1 cellular context compared by ENCODE assay signal in the genomic region with DNA sequence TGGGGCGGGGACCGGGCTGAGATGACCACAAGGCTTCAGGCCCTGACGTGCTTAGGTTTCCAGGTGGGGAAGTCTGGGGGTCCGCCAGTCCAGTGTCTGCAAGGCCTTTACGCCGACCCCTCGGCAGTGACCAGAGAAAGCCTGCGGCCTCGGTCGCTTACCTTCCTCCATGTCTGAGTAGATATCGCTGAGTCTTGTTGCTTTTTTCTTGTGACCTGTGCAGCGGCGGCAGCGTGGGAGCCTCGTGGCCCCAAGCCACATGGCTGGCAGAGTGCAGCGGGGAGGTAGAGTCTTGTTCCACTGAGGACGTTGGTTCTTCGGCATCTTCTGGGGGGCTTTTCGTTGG.
TF ChIP-seq lines count a peak whose summit lies in the region.

No MANE protein-coding gene starts in this region.

TF ChIP-seq in GM12878, 131 proteins besides CTCF, POLR2A, EP300 and RAD21:
- TF ChIP-seq CHD4 (IDR thresholded peaks at IDR 0.05) (no peak), SUPT20H (IDR thresholded peaks at IDR 0.05; ENCODE audit: borderline replicate concordance, control insufficient read depth, low read depth, low read length) (no peak), IKZF2 (IDR thresholded peaks at IDR 0.05) (no peak), PML (IDR thresholded peaks at IDR 0.05; ENCODE audit: low read length) (peak; percentile 9; the same call in 1 of the 2 replicates), KLF5 (IDR thresholded peaks at IDR 0.05; ENCODE audit: partially characterized antibody) (peak; percentile 6), CBX5 (IDR thresholded peaks at IDR 0.05; ENCODE audit: low read depth) (no peak), BACH1 (IDR thresholded peaks at IDR 0.05; ENCODE audit: borderline replicate concordance) (no peak), TCF12 (IDR thresholded peaks at IDR 0.05; ENCODE audit: low read depth, low read length) (no peak), SMAD5 (IDR thresholded peaks at IDR 0.05; ENCODE audit: low read depth) (no peak), ATF7 (IDR thresholded peaks at IDR 0.05; ENCODE audit: low read depth) (no peak), FOXK2 (IDR thresholded peaks at IDR 0.05) (no peak), HDAC6 (IDR thresholded peaks at IDR 0.05; ENCODE audit: unreplicated experiment) (no peak), GATAD2B (conservative IDR thresholded peaks at IDR 0.05; ENCODE audit: low read depth) (no peak), ZZZ3 (IDR thresholded peaks at IDR 0.05; ENCODE audit: control insufficient read depth, insufficient read length, low read depth) (no peak), ZNF622 (IDR thresholded peaks at IDR 0.05) (no peak), MYC (IDR thresholded peaks at IDR 0.05; ENCODE audit: insufficient read depth, insufficient read length, insufficient replicate concordance, low read length, severe bottlenecking) (peak; percentile 76), LARP7 (IDR thresholded peaks at IDR 0.05) (0 out of 2 replicates have a peak, but pooled peaks have one; percentile 57), MTA3 (IDR thresholded peaks at IDR 0.05; ENCODE audit: borderline replicate concordance, low read length) (0 out of 2 replicates have a peak, but pooled peaks have one; percentile 13), BRCA1 (IDR thresholded peaks at IDR 0.05; ENCODE audit: low read depth, low read length) (no peak), NBN (IDR thresholded peaks at IDR 0.05) (0 out of 2 replicates have a peak, but pooled peaks have one; percentile 38)
- TF ChIP-seq, protein P1, sequence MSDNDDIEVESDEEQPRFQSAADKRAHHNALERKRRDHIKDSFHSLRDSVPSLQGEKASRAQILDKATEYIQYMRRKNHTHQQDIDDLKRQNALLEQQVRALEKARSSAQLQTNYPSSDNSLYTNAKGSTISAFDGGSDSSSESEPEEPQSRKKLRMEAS (IDR thresholded peaks at IDR 0.05; ENCODE audit: low read depth, low read length): no peak
- TF ChIP-seq, protein P2, sequence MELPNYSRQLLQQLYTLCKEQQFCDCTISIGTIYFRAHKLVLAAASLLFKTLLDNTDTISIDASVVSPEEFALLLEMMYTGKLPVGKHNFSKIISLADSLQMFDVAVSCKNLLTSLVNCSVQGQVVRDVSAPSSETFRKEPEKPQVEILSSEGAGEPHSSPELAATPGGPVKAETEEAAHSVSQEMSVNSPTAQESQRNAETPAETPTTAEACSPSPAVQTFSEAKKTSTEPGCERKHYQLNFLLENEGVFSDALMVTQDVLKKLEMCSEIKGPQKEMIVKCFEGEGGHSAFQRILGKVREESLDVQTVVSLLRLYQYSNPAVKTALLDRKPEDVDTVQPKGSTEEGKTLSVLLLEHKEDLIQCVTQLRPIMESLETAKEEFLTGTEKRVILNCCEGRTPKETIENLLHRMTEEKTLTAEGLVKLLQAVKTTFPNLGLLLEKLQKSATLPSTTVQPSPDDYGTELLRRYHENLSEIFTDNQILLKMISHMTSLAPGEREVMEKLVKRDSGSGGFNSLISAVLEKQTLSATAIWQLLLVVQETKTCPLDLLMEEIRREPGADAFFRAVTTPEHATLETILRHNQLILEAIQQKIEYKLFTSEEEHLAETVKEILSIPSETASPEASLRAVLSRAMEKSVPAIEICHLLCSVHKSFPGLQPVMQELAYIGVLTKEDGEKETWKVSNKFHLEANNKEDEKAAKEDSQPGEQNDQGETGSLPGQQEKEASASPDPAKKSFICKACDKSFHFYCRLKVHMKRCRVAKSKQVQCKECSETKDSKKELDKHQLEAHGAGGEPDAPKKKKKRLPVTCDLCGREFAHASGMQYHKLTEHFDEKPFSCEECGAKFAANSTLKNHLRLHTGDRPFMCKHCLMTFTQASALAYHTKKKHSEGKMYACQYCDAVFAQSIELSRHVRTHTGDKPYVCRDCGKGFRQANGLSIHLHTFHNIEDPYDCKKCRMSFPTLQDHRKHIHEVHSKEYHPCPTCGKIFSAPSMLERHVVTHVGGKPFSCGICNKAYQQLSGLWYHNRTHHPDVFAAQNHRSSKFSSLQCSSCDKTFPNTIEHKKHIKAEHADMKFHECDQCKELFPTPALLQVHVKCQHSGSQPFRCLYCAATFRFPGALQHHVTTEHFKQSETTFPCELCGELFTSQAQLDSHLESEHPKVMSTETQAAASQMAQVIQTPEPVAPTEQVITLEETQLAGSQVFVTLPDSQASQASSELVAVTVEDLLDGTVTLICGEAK (IDR thresholded peaks at IDR 0.05; ENCODE audit: borderline replicate concordance): no peak
- TF ChIP-seq, protein P3, sequence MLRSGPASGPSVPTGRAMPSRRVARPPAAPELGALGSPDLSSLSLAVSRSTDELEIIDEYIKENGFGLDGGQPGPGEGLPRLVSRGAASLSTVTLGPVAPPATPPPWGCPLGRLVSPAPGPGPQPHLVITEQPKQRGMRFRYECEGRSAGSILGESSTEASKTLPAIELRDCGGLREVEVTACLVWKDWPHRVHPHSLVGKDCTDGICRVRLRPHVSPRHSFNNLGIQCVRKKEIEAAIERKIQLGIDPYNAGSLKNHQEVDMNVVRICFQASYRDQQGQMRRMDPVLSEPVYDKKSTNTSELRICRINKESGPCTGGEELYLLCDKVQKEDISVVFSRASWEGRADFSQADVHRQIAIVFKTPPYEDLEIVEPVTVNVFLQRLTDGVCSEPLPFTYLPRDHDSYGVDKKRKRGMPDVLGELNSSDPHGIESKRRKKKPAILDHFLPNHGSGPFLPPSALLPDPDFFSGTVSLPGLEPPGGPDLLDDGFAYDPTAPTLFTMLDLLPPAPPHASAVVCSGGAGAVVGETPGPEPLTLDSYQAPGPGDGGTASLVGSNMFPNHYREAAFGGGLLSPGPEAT (IDR thresholded peaks at IDR 0.05; ENCODE audit: low read depth): 0 out of 2 replicates have a peak, but pooled peaks have one; percentile 4
- TF ChIP-seq, protein P4, sequence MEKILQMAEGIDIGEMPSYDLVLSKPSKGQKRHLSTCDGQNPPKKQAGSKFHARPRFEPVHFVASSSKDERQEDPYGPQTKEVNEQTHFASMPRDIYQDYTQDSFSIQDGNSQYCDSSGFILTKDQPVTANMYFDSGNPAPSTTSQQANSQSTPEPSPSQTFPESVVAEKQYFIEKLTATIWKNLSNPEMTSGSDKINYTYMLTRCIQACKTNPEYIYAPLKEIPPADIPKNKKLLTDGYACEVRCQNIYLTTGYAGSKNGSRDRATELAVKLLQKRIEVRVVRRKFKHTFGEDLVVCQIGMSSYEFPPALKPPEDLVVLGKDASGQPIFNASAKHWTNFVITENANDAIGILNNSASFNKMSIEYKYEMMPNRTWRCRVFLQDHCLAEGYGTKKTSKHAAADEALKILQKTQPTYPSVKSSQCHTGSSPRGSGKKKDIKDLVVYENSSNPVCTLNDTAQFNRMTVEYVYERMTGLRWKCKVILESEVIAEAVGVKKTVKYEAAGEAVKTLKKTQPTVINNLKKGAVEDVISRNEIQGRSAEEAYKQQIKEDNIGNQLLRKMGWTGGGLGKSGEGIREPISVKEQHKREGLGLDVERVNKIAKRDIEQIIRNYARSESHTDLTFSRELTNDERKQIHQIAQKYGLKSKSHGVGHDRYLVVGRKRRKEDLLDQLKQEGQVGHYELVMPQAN (conservative IDR thresholded peaks at IDR 0.05): peak; percentile 69; the same call in 1 of the 2 replicates
- TF ChIP-seq, protein P5, sequence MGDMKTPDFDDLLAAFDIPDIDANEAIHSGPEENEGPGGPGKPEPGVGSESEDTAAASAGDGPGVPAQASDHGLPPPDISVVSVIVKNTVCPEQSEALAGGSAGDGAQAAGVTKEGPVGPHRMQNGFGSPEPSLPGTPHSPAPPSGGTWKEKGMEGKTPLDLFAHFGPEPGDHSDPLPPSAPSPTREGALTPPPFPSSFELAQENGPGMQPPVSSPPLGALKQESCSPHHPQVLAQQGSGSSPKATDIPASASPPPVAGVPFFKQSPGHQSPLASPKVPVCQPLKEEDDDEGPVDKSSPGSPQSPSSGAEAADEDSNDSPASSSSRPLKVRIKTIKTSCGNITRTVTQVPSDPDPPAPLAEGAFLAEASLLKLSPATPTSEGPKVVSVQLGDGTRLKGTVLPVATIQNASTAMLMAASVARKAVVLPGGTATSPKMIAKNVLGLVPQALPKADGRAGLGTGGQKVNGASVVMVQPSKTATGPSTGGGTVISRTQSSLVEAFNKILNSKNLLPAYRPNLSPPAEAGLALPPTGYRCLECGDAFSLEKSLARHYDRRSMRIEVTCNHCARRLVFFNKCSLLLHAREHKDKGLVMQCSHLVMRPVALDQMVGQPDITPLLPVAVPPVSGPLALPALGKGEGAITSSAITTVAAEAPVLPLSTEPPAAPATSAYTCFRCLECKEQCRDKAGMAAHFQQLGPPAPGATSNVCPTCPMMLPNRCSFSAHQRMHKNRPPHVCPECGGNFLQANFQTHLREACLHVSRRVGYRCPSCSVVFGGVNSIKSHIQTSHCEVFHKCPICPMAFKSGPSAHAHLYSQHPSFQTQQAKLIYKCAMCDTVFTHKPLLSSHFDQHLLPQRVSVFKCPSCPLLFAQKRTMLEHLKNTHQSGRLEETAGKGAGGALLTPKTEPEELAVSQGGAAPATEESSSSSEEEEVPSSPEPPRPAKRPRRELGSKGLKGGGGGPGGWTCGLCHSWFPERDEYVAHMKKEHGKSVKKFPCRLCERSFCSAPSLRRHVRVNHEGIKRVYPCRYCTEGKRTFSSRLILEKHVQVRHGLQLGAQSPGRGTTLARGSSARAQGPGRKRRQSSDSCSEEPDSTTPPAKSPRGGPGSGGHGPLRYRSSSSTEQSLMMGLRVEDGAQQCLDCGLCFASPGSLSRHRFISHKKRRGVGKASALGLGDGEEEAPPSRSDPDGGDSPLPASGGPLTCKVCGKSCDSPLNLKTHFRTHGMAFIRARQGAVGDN (IDR thresholded peaks at IDR 0.05): 0 out of 2 replicates have a peak, but pooled peaks have one; percentile 23
- TF ChIP-seq, protein P6, sequence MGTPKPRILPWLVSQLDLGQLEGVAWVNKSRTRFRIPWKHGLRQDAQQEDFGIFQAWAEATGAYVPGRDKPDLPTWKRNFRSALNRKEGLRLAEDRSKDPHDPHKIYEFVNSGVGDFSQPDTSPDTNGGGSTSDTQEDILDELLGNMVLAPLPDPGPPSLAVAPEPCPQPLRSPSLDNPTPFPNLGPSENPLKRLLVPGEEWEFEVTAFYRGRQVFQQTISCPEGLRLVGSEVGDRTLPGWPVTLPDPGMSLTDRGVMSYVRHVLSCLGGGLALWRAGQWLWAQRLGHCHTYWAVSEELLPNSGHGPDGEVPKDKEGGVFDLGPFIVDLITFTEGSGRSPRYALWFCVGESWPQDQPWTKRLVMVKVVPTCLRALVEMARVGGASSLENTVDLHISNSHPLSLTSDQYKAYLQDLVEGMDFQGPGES (IDR thresholded peaks at IDR 0.05): no peak
